ENCODE assay signal across 9 cellular contexts in the genomic region with DNA sequence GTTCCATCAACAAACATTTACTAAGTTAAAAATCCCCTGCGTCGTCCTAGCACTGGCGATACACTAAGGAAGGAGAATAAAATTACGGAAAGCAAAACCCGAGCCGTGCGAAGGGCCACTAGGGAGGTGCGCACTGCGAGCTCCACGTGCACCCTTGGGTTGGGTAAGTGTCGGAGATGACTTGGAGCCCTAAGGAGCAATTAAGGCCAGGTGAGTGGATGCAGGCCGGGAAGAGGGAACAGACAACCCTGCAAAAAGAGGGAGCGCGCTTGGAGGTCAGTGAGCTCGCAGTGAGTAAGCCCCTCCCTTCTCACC. TPM values are rescaled to one million over a fixed set of nuclear protein-coding genes. Genes with fewer than 3 reads are reported as not detected.
DNase-seq lines count a peak whose midpoint lies in the region; ATAC-seq and TF ChIP-seq lines count a peak whose summit lies in the region.
"Had no signal": no experiment of that assay in that cellular context is flagged by ENCODE, and none has a peak within 500 bp of the region (broad histone marks: within the 10 kb centered on the region; RNA-seq: fewer than 3 reads in every experiment).

No MANE protein-coding gene starts in this region.

- H3K9me3 ChIP-seq in parathyroid adenoma (ENCODE audit: control insufficient read depth, low read length), result no peaks in the 10 kb centered on the region

- peak overlapping the region; percentile 94 for H2AFZ ChIP-seq in parathyroid adenoma

- intact Hi-C loops in cardiac septum (cut with DNase I), result loop anchor here (2.0 kb wide), 1 partner anchor 14 kb away; a partner anchor contains a TSS
- intact Hi-C loops in left cardiac atrium (cut with DNase I), result no loop called here

- peak overlapping the region; percentile 72 for H3K4me2 ChIP-seq in parathyroid adenoma (ENCODE audit: low read length)

- peak overlapping the region; percentile 79 for H3K27ac ChIP-seq in parathyroid adenoma

- ATAC-seq in left cardiac atrium, result no peak

- peak overlapping the region; percentile 98 for H3K4me3 ChIP-seq in NB4 (ENCODE audit: low read depth, low read length)
- peak overlapping the region; percentile 97 for H3K4me3 ChIP-seq in epithelial cell of esophagus (ENCODE audit: low read length)
- H3K4me3 ChIP-seq in parathyroid adenoma (ENCODE audit: low read depth, low read length), result peak overlapping the region; percentile 83

- H3K27me3 ChIP-seq in parathyroid adenoma (ENCODE audit: control insufficient read depth, insufficient read depth, low read length), result no peaks in the 10 kb centered on the region

- H3K9ac ChIP-seq in parathyroid adenoma, result no peak overlapping the region

- no peaks in the 10 kb centered on the region for H3K4me1 ChIP-seq in parathyroid adenoma

- no peak for TF ChIP-seq CTCF in NB4 (IDR thresholded peaks at IDR 0.05; ENCODE audit: low read depth, low read length)
- no peak for TF ChIP-seq CTCF in epithelial cell of esophagus (IDR thresholded peaks at IDR 0.05; ENCODE audit: insufficient read depth, low read depth, low read length, missing control alignments)
- TF ChIP-seq CTCF in parathyroid adenoma (IDR thresholded peaks at IDR 0.05), result no peak

- no peaks in the 10 kb centered on the region for H3K36me3 ChIP-seq in parathyroid adenoma (ENCODE audit: control insufficient read depth, insufficient read depth, low read length)

- no peaks in the 10 kb centered on the region for H3K79me2 ChIP-seq in parathyroid adenoma

- DNase-seq in cardiac septum (ENCODE audit: low spot score), result peak; percentile 74
- no peak for DNase-seq in left cardiac atrium
- DNase-seq in NB4 (ENCODE audit: low read depth), result no peak
- DNase-seq in epithelial cell of esophagus (ENCODE audit: low read depth), result no peak
- DNase-seq in islet precursor cell, result no peak
- no peak for DNase-seq in NCI-H82 (lab: John Stamatoyannopoulos, UW)
- DNase-seq in dermis blood vessel endothelial cell, result no peak

- no peak for TF ChIP-seq POLR2A in NB4 (IDR thresholded peaks at IDR 0.05; ENCODE audit: extremely low read depth, insufficient read length)

RNA-seq across cellular contexts. Expression of a gene that starts 0.7 kb away (rescaled TPM):
- 8.6 TPM for total RNA-seq in cardiac septum
- total RNA-seq in left cardiac atrium, result 1 to 10 TPM; 6.5 to 9.9 TPM
- total RNA-seq in dermis blood vessel endothelial cell, result 16.3 and 21.7 TPM in 2 replicates

RNA-seq across cellular contexts. Expression of a gene that starts 14.5 kb away (rescaled TPM):
- 46.7 TPM for total RNA-seq in cardiac septum
- 10 to 100 TPM; 46.4 to 49.7 TPM for total RNA-seq in left cardiac atrium
- 46.9 and 57.0 TPM in 2 replicates for total RNA-seq in dermis blood vessel endothelial cell

RNA-seq across cellular contexts. Expression of a gene that starts 46.8 kb away (rescaled TPM):
- total RNA-seq in cardiac septum (not detected), left cardiac atrium (not detected), dermis blood vessel endothelial cell (0.05 TPM in 1 of 2 replicates, not detected in the other)
- total RNA-seq: myocyte had no signal
